In the genomic region with DNA sequence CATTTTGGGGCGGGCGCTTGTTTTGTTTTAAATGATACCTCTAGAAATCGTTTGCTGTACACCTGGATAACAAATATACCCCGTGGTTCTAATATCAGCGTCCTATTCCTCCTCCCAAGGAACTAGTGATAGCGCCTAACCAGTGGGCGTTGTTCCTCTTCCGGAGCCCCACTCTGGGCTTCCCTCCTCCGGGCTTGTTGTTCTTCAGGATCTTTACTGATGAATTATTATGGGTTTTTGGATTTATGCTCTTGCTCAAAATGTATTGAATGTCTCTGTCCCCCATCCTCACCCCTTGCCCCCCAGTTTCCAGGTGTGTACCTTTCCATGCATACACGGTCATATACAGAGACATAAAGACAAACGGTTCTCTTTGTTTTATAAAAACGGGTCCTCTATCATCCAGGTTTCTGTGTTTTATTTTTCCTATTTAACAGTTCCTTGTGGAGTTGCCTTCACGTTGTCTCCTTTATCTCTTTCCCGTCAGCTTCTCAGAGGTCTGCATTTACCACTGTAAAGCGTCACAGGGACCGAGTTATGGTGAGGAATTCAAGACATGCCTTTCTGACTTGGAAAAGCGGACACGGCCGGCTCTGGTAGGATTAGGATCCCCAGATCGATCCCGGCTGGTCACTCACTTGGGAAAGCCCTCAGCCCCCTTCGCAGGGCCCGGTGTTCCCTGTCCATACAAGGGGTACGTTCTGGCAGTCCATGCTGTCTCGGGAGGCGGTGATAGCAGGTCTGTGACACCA, we compare ENCODE assay signal across 8 cellular contexts. TPM values are rescaled to one million over a fixed set of nuclear protein-coding genes. Genes with fewer than 3 reads are reported as not detected.
DNase-seq lines count a peak whose midpoint lies in the region; ATAC-seq and TF ChIP-seq lines count a peak whose summit lies in the region.

No MANE protein-coding gene starts in this region.

- peaks cover 27% of the 10 kb centered on the region; the same call in 1 of the 2 replicates for H4K20me1 ChIP-seq in BLaER1

- H3K9me3 Mint-ChIP-seq in neural crest cell = no peaks in the 10 kb centered on the region

- peaks cover 68% of the 10 kb centered on the region for H3K4me1 Mint-ChIP-seq in neural crest cell

- no peaks in the 10 kb centered on the region for H3K9me3 ChIP-seq in BLaER1
- H3K9me3 ChIP-seq in effector memory CD4-positive, alpha-beta T cell (ENCODE audit: control insufficient read depth, low read length) = no peaks in the 10 kb centered on the region

- TF ChIP-seq CTCF in NB4 (IDR thresholded peaks at IDR 0.05; ENCODE audit: low read depth, low read length) (no peak), neural crest cell (conservative IDR thresholded peaks at IDR 0.05) (no peak)

- no peak for TF ChIP-seq POLR2A in NB4 (IDR thresholded peaks at IDR 0.05; ENCODE audit: extremely low read depth, insufficient read length)

- H3K27me3 ChIP-seq in BLaER1 = peaks cover 61% of the 10 kb centered on the region
- no peaks in the 10 kb centered on the region for H3K27me3 ChIP-seq in effector memory CD4-positive, alpha-beta T cell (replicated peaks; ENCODE audit: control insufficient read depth, insufficient read depth, low read length, poor library complexity, severe bottlenecking)

- H3K27ac Mint-ChIP-seq in neural crest cell (ENCODE audit: unreplicated experiment) = no peak overlapping the region

- H3K36me3 ChIP-seq in BLaER1 = no peaks in the 10 kb centered on the region
- H3K36me3 ChIP-seq in effector memory CD4-positive, alpha-beta T cell (ENCODE audit: control insufficient read depth, insufficient read depth, low read length) = no peaks in the 10 kb centered on the region

- H3K36me3 Mint-ChIP-seq in neural crest cell (ENCODE audit: low read depth) = no peaks in the 10 kb centered on the region

- H3K9ac ChIP-seq in BLaER1 = peak overlapping the region; percentile 74; the same call in 1 of the 2 replicates

- no peak for DNase-seq in NB4 (ENCODE audit: low read depth)
- DNase-seq in effector memory CD4-positive, alpha-beta T cell = no peak
- DNase-seq in neural crest cell (ENCODE audit: low read depth, low spot score) = no peak
- DNase-seq in retina = no peak

- H3K4me1 ChIP-seq in BLaER1 = peaks cover 69% of the 10 kb centered on the region
- peaks cover 57% of the 10 kb centered on the region for H3K4me1 ChIP-seq in effector memory CD4-positive, alpha-beta T cell (ENCODE audit: control insufficient read depth, insufficient read depth, low read length, poor library complexity, severe bottlenecking)

- ATAC-seq in HG02759 (IDR thresholded peaks at IDR 0.05; ENCODE audit: unreplicated experiment) = no peak
- no peak for ATAC-seq in GM19452 (IDR thresholded peaks at IDR 0.05; ENCODE audit: unreplicated experiment)
- no peak for ATAC-seq in GM19463 (IDR thresholded peaks at IDR 0.05; ENCODE audit: unreplicated experiment)

- peaks cover 72% of the 10 kb centered on the region for H3K27me3 Mint-ChIP-seq in neural crest cell (ENCODE audit: low read depth)

- no peak overlapping the region for H3K27ac ChIP-seq in BLaER1
- H3K27ac ChIP-seq in effector memory CD4-positive, alpha-beta T cell (ENCODE audit: insufficient read depth, low read length, poor library complexity, severe bottlenecking) = peak overlapping the region; percentile 90

- H3K4me3 ChIP-seq in BLaER1 (peak overlapping the region; percentile 74), NB4 (ENCODE audit: low read depth, low read length) (peak overlapping the region; percentile 62)
- peak overlapping the region; percentile 79 for H3K4me3 ChIP-seq in effector memory CD4-positive, alpha-beta T cell (ENCODE audit: insufficient read depth, low read depth, low read length, poor library complexity, severe bottlenecking)

- H3K4me3 Mint-ChIP-seq in neural crest cell = peak overlapping the region; percentile 72

- H3K4me2 ChIP-seq in BLaER1 = peak overlapping the region; percentile 99

RNA-seq across cellular contexts. Expression of a gene that starts 0.7 kb away (rescaled TPM):
- 43.4 and 46.0 TPM in 2 replicates for total RNA-seq in neural crest cell
